In the genomic region with DNA sequence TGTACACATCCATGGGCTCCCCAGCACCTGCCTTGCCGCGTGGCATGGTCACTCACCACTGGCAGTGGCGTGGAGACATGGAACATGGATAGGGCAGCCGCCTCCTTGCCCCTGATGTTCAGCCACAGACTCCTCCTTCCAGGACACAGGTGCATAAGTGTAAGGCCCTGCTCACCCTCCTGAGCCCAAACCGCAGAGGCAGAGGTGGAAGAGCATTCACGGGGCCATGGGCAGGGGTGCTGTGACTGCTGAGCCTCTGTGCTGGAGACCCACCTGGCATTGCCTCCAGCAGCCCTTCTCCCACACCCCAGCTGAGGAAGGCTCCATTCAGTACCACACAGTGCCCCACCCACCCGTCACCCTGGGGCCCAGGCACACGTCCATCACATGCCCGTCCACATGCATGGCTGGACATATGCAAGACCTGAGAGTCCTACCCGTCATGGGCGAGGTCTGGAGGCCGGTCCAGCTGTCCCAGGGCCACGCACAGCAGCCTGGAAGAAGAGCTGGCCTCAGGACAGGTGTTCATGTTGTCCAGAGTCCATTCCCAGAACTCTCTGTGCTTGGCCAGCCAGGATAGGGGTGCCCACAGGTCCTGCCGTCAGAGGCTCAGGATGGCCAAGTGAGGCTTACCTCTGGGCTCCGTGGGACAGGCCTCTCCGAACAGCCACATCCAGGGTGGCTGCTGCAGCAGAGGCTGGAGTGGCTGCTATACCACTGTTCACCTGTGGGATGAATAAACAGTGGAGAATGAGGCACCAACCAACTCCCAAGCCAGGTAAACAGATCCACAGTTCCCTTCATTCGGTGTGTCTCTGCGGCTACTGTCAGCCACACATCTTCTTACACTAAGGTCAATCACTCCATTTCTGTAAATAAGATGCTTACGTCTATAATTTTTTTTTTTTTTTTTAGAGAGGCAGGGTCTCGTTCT, we compare ENCODE assay signal across 11 cellular contexts. TPM values are rescaled to one million over a fixed set of nuclear protein-coding genes. Genes with fewer than 3 reads are reported as not detected.
DNase-seq lines count a peak whose midpoint lies in the region; ATAC-seq, FAIRE-seq and TF ChIP-seq lines count a peak whose summit lies in the region.
"Had no signal": no experiment of that assay in that cellular context is flagged by ENCODE, and none has a peak within 500 bp of the region (broad histone marks: within the 10 kb centered on the region; RNA-seq: fewer than 3 reads in every experiment).

No MANE protein-coding gene starts in this region.

- TF ChIP-seq CTCF in astrocyte (IDR thresholded peaks at IDR 0.05; ENCODE audit: insufficient read depth, low read depth, low read length), result no peak

- H3K9ac ChIP-seq in HUES48 (ENCODE audit: low read depth, low read length) (no peak overlapping the region), astrocyte (ENCODE audit: low read length) (peak overlapping the region; percentile 94)

- H3K27ac Mint-ChIP-seq in CD8-positive, alpha-beta memory T cell, result peak overlapping the region in 6 of 8 donors; percentile 34 to 97 (median 76)
- H3K27ac Mint-ChIP-seq in astrocyte (ENCODE audit: unreplicated experiment), result no peak overlapping the region
- H3K27ac Mint-ChIP-seq in natural killer cell treated with Interleukin-12 subunit alpha and Interleukin-12 subunit beta and Interleukin-15 and Interleukin-18, amount 100 ng/mL, for 72 hours, result peak overlapping the region; percentile 43 to 51

- peaks cover 34 to 64% (median 37%) of the 10 kb centered on the region in 3 donors for H3K4me1 Mint-ChIP-seq in CD8-positive, alpha-beta memory T cell
- H3K4me1 Mint-ChIP-seq in astrocyte (ENCODE audit: low read depth, unreplicated experiment), result peaks cover 14% of the 10 kb centered on the region
- H3K4me1 Mint-ChIP-seq in natural killer cell treated with Interleukin-12 subunit alpha and Interleukin-12 subunit beta and Interleukin-15 and Interleukin-18, amount 100 ng/mL, for 72 hours (ENCODE audit: low read depth in 2 of 2), result peaks cover 25 to 34% of the 10 kb centered on the region in 2 donors

- H3K9me3 Mint-ChIP-seq in CD8-positive, alpha-beta memory T cell, result no peaks in the 10 kb centered on the region
- H3K9me3 Mint-ChIP-seq in astrocyte (ENCODE audit: unreplicated experiment), result no peaks in the 10 kb centered on the region
- no peaks in the 10 kb centered on the region for H3K9me3 Mint-ChIP-seq in natural killer cell treated with Interleukin-12 subunit alpha and Interleukin-12 subunit beta and Interleukin-15 and Interleukin-18, amount 100 ng/mL, for 72 hours

- POLR2A ChIA-PET in CD8-positive, alpha-beta memory T cell (lab: Charles Lee), result interaction anchor here (0.9 to 1.1 kb wide), 2 partner anchors 56 to 280 kb away, joined by 3 to 4 read pairs; no protein-coding TSS in a partner anchor

- H3K4me3 Mint-ChIP-seq in CD8-positive, alpha-beta memory T cell, result peak overlapping the region; percentile 29 to 88 (median 55)
- peak overlapping the region; percentile 40 for H3K4me3 Mint-ChIP-seq in astrocyte (ENCODE audit: unreplicated experiment)
- H3K4me3 Mint-ChIP-seq in natural killer cell treated with Interleukin-12 subunit alpha and Interleukin-12 subunit beta and Interleukin-15 and Interleukin-18, amount 100 ng/mL, for 72 hours, result peak overlapping the region; percentile 50

- H3K36me3 ChIP-seq in CD8-positive, alpha-beta memory T cell (ENCODE audit: insufficient read depth, low read length), result peaks cover 13% of the 10 kb centered on the region
- H3K36me3 ChIP-seq in HUES48 (ENCODE audit: control insufficient read depth, insufficient read depth, low read length) (peaks cover 12% of the 10 kb centered on the region), astrocyte (ENCODE audit: insufficient read depth, low read length) (no peaks in the 10 kb centered on the region)

- H3K36me3 Mint-ChIP-seq in CD8-positive, alpha-beta memory T cell, result peaks cover 0 to 27% (median 5%) of the 10 kb centered on the region in 3 donors
- H3K36me3 Mint-ChIP-seq in astrocyte (ENCODE audit: low read depth, unreplicated experiment), result peaks cover 5% of the 10 kb centered on the region
- H3K36me3 Mint-ChIP-seq in natural killer cell treated with Interleukin-12 subunit alpha and Interleukin-12 subunit beta and Interleukin-15 and Interleukin-18, amount 100 ng/mL, for 72 hours, result peaks cover 6% of the 10 kb centered on the region

- DNase-seq in CD8-positive, alpha-beta memory T cell, result no peak
- DNase-seq in astrocyte (ENCODE audit: low read depth) (no peak), anterior cingulate cortex (lab: John Stamatoyannopoulos, UW) (no peak), pons (ENCODE audit: low spot score) (no peak), ecto neural progenitor cell (ENCODE audit: low spot score) (no peak)
- no peak for DNase-seq in natural killer cell treated with Interleukin-12 subunit alpha and Interleukin-12 subunit beta and Interleukin-15 and Interleukin-18, amount 100 ng/mL, for 72 hours (ENCODE audit: low spot score)
- DNase-seq: KBM-7, stomach had no signal

- peaks cover 0 to 1% of the 10 kb centered on the region in 2 donors for H3K27me3 Mint-ChIP-seq in CD8-positive, alpha-beta memory T cell
- H3K27me3 Mint-ChIP-seq in astrocyte (ENCODE audit: low read depth, unreplicated experiment), result no peaks in the 10 kb centered on the region
- H3K27me3 Mint-ChIP-seq in natural killer cell treated with Interleukin-12 subunit alpha and Interleukin-12 subunit beta and Interleukin-15 and Interleukin-18, amount 100 ng/mL, for 72 hours, result no peaks in the 10 kb centered on the region

- FAIRE-seq in astrocyte (lab: Jason Lieb, UNC), result no peak

- H3K4me2 ChIP-seq in astrocyte (ENCODE audit: low read length), result peak overlapping the region; percentile 99

- H4K20me1 ChIP-seq in astrocyte (ENCODE audit: insufficient read depth, low read length), result peaks cover 56% of the 10 kb centered on the region

- H3K27me3 ChIP-seq in CD8-positive, alpha-beta memory T cell (ENCODE audit: insufficient read depth, low read length, poor library complexity, severe bottlenecking), result no peaks in the 10 kb centered on the region
- H3K27me3 ChIP-seq in HUES48 (ENCODE audit: control insufficient read depth, insufficient read depth, low read length) (no peaks in the 10 kb centered on the region), astrocyte (ENCODE audit: insufficient read depth, low read length) (no peaks in the 10 kb centered on the region)
- H3K27me3 ChIP-seq: stomach had no signal

- no peaks in the 10 kb centered on the region for H3K9me3 ChIP-seq in CD8-positive, alpha-beta memory T cell (ENCODE audit: low read length)
- no peaks in the 10 kb centered on the region for H3K9me3 ChIP-seq in HUES48 (ENCODE audit: control insufficient read depth, insufficient read depth, low read length)
- no peaks in the 10 kb centered on the region for H3K9me3 ChIP-seq in astrocyte (ENCODE audit: insufficient read depth, low read depth, low read length)
- H3K9me3 ChIP-seq: stomach had no signal

- no peak overlapping the region for H2AFZ ChIP-seq in astrocyte (ENCODE audit: low read depth, low read length)

- no peak for ATAC-seq in natural killer cell treated with Interleukin-12 subunit alpha and Interleukin-12 subunit beta and Interleukin-15 and Interleukin-18, amount 100 ng/mL, for 72 hours
- no peak for ATAC-seq in GM21786 (IDR thresholded peaks at IDR 0.05; ENCODE audit: unreplicated experiment)
- ATAC-seq: Right ventricle myocardium inferior had no signal

- CTCF ChIA-PET in CD8-positive, alpha-beta memory T cell (lab: Charles Lee), result interaction anchor here (0.8 to 1.0 kb wide), 2 partner anchors 251 to 374 kb away, joined by 3 to 4 read pairs; no protein-coding TSS in a partner anchor

- H3K4me3 ChIP-seq in CD8-positive, alpha-beta memory T cell (ENCODE audit: low read length), result no peak overlapping the region
- H3K4me3 ChIP-seq in HUES48 (ENCODE audit: low read depth, low read length) (peak overlapping the region; percentile 93; the same call in 1 of the 2 replicates), astrocyte (ENCODE audit: insufficient read depth, low read depth, low read length) (no peak overlapping the region)

- peak overlapping the region; percentile 24 for H3K27ac ChIP-seq in CD8-positive, alpha-beta memory T cell (ENCODE audit: low read depth, low read length)
- H3K27ac ChIP-seq in HUES48 (ENCODE audit: low read depth, low read length) (no peak overlapping the region), astrocyte (ENCODE audit: low read depth, low read length) (no peak overlapping the region)

- peaks cover 74% of the 10 kb centered on the region for H3K79me2 ChIP-seq in astrocyte (ENCODE audit: insufficient read depth, low read length)

- H3K4me1 ChIP-seq in CD8-positive, alpha-beta memory T cell (ENCODE audit: insufficient read depth, low read length), result peaks cover 59% of the 10 kb centered on the region
- H3K4me1 ChIP-seq in HUES48 (ENCODE audit: control insufficient read depth, insufficient read depth, low read length) (peaks cover 15% of the 10 kb centered on the region), astrocyte (ENCODE audit: insufficient read depth, low read length) (peaks cover 46% of the 10 kb centered on the region)

RNA-seq across cellular contexts. Expression of gene TUBGCP6, which starts 1.7 kb away (rescaled TPM):
- 10 to 100 TPM; 51.4 to 52.2 TPM for total RNA-seq in CD8-positive, alpha-beta memory T cell
- 18.6 TPM for polyA plus RNA-seq in CD8-positive, alpha-beta memory T cell
- total RNA-seq in astrocyte, result 25.4 and 26.3 TPM in 2 replicates
- 10 to 100 TPM; 47.6 to 80.1 TPM for total RNA-seq in natural killer cell treated with Interleukin-12 subunit alpha and Interleukin-12 subunit beta and Interleukin-15 and Interleukin-18, amount 100 ng/mL, for 72 hours

RNA-seq across cellular contexts. Expression of gene HDAC10, which starts 4.6 kb away (rescaled TPM):
- total RNA-seq in CD8-positive, alpha-beta memory T cell, result 10 to 100 TPM; 42.5 to 44.7 TPM
- 7.5 TPM for polyA plus RNA-seq in CD8-positive, alpha-beta memory T cell
- total RNA-seq in astrocyte, result 36.8 and 46.5 TPM in 2 replicates
- 100 to 1,000 TPM in 1 of 2 donors, 10 to 100 TPM in 1; 54.5 to 113 TPM for total RNA-seq in natural killer cell treated with Interleukin-12 subunit alpha and Interleukin-12 subunit beta and Interleukin-15 and Interleukin-18, amount 100 ng/mL, for 72 hours

RNA-seq across cellular contexts. Expression of gene MAPK12, which starts 15.0 kb away (rescaled TPM):
- total RNA-seq in CD8-positive, alpha-beta memory T cell, result 1 to 10 TPM; 9.3 to 9.7 TPM
- 0.03 TPM for polyA plus RNA-seq in CD8-positive, alpha-beta memory T cell
- total RNA-seq in astrocyte, result 29.1 and 36.4 TPM in 2 replicates
- total RNA-seq in natural killer cell treated with Interleukin-12 subunit alpha and Interleukin-12 subunit beta and Interleukin-15 and Interleukin-18, amount 100 ng/mL, for 72 hours, result 1 to 10 TPM; 1.6 to 9.0 TPM

RNA-seq across cellular contexts. Expression of gene MAPK11, which starts 23.7 kb away (rescaled TPM):
- 10 to 100 TPM; 12.8 to 13.2 TPM for total RNA-seq in CD8-positive, alpha-beta memory T cell
- polyA plus RNA-seq in CD8-positive, alpha-beta memory T cell, result 0.28 TPM
- 19.6 and 22.4 TPM in 2 replicates for total RNA-seq in astrocyte
- 10 to 100 TPM; 10.2 to 15.1 TPM for total RNA-seq in natural killer cell treated with Interleukin-12 subunit alpha and Interleukin-12 subunit beta and Interleukin-15 and Interleukin-18, amount 100 ng/mL, for 72 hours

RNA-seq across cellular contexts. Expression of gene SELENOO, which starts 45.7 kb away (rescaled TPM):
- total RNA-seq in CD8-positive, alpha-beta memory T cell, result 10 to 100 TPM; 22.3 to 25.9 TPM
- polyA plus RNA-seq in CD8-positive, alpha-beta memory T cell, result 6.1 TPM
- total RNA-seq in astrocyte, result 16.9 and 18.5 TPM in 2 replicates
- total RNA-seq in natural killer cell treated with Interleukin-12 subunit alpha and Interleukin-12 subunit beta and Interleukin-15 and Interleukin-18, amount 100 ng/mL, for 72 hours, result 10 to 100 TPM; 23.4 to 43.3 TPM
